Comparison of ENCODE assay signal across 13 cellular contexts in the genomic region with DNA sequence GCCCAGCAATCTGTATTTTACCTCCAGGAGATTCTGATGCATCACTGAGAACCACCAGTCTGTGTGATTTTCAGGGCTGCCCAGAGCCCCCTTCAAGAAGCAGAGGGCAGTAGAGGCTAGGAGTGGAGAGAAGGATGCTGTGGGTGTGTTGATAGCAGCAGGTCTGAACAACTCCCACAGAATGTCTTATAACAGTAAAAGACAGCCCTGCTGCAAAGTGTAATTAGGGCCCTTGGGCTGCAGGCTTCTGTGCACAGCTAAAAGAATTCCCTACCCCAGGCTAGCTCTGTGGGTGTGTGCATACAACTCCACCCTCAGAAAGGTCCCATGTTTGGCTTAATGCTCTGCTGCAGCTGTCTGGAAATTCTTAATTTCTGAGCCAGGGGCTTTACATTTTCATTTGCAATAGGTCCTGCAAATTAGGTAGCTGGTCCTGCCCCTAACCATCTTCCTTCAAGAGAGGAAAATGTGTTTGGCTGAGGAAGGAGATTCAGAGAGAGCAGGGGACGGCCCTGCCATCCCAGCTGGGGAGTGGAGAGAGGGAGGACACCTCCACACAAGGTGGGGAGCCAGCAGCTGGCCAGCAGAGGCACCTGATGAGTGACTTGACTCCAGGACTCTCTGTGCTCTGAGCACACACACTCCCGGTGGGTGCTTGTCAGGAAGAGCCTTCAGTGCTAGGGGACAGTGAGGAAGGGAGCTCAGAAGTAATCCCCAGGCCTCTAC. TPM values are rescaled to one million over a fixed set of nuclear protein-coding genes. Genes with fewer than 3 reads are reported as not detected.
DNase-seq lines count a peak whose midpoint lies in the region; ATAC-seq, FAIRE-seq and TF ChIP-seq lines count a peak whose summit lies in the region.
"Had no signal": no experiment of that assay in that cellular context is flagged by ENCODE, and none has a peak within 500 bp of the region (broad histone marks: within the 10 kb centered on the region; RNA-seq: fewer than 3 reads in every experiment).

No MANE protein-coding gene starts in this region.

- peak in 9 of 12 donors; percentile 18 to 45 (median 25) for TF ChIP-seq CTCF in heart left ventricle (IDR thresholded peaks at IDR 0.05)
- TF ChIP-seq CTCF in GM12878 (IDR thresholded peaks at IDR 0.05 in 2 of 3, conservative IDR thresholded peaks at IDR 0.05 in 1 of 3; ENCODE audit: control insufficient read depth in 2 of 3, extremely low read depth in 1 of 3, insufficient read depth in 1 of 3, low read depth in 3 of 3, low read length in 3 of 3): no peak
- TF ChIP-seq CTCF in keratinocyte (optimal IDR thresholded peaks at IDR 0.05 in 1 of 3, IDR thresholded peaks at IDR 0.05 in 1 of 3, conservative IDR thresholded peaks at IDR 0.05 in 1 of 3; ENCODE audit: extremely low read depth in 1 of 3, insufficient read depth in 2 of 3, low read length in 3 of 3): peak in 2 of 3 experiments; percentile 35 to 56
- TF ChIP-seq CTCF in testis (IDR thresholded peaks at IDR 0.05): no peak
- no peak for TF ChIP-seq CTCF in foreskin fibroblast (IDR thresholded peaks at IDR 0.05; ENCODE audit: low read depth, low read length)
- TF ChIP-seq CTCF in natural killer cell (IDR thresholded peaks at IDR 0.05): no peak

- WGBS in heart left ventricle, 4 donors: 75 to 100% (median 79%) methylated on average over 1 to 2 of the region's 2 CpGs
- 91% methylated on average over 2 of the region's 2 CpGs for WGBS in right cardiac atrium
- 0% methylated on average over 2 of the region's 2 CpGs for WGBS in GM12878 (ENCODE audit: insufficient coverage, insufficient replicate concordance, low lambda C conversion rate, missing lambda C conversion rate)
- WGBS in trophoblast cell (ENCODE audit: extremely low coverage, insufficient coverage, insufficient read length): no CpG with 5 or more reads among the region's 2 CpGs
- 85 to 86% methylated on average over 2 of the region's 2 CpGs for WGBS in testis, 2 donors

- H3K27ac ChIP-seq in heart left ventricle (no peak overlapping the region), right cardiac atrium (ENCODE audit: low read length) (no peak overlapping the region), GM12878 (ENCODE audit: control insufficient read depth, insufficient read depth) (no peak overlapping the region), keratinocyte (ENCODE audit: control insufficient read depth, insufficient read depth, low read length) (no peak overlapping the region), trophoblast cell (ENCODE audit: low read depth, low read length) (no peak overlapping the region), testis (no peak overlapping the region)

- H3K9me3 ChIP-seq in heart left ventricle (no peaks in the 10 kb centered on the region), right cardiac atrium (ENCODE audit: control insufficient read depth, low read length) (no peaks in the 10 kb centered on the region), GM12878 (replicated peaks; ENCODE audit: control insufficient read depth, insufficient read depth, low read length) (no peaks in the 10 kb centered on the region), keratinocyte (ENCODE audit: control insufficient read depth, low read depth, low read length) (no peaks in the 10 kb centered on the region), trophoblast cell (ENCODE audit: insufficient read depth, low read depth, low read length) (no peaks in the 10 kb centered on the region), testis (no peaks in the 10 kb centered on the region)

- intact Hi-C loops in heart left ventricle (cut with DNase I): loop anchor here in 9 of 10 donors (5.0 to 10.0 kb wide), 9 partner anchors 93 to 546 kb away; a partner anchor contains a TSS
- intact Hi-C loops in right cardiac atrium (cut with DNase I): loop anchor here in 2 of 4 donors (10.0 kb wide), 2 partner anchors 96 to 276 kb away; no protein-coding TSS in a partner anchor
- intact Hi-C loops in GM12878 (cut with micrococcal nuclease; ENCODE audit: unreplicated experiment): no loop called here
- intact Hi-C loops in testis (cut with DNase I; ENCODE audit: low total_unique reads): no loop called here
- intact Hi-C loops in natural killer cell (cut with micrococcal nuclease): no loop called here

- 0 out of 2 replicates have a peak, but pooled peaks have one; percentile 10 for TF ChIP-seq RAD21 in GM12878 (IDR thresholded peaks at IDR 0.05; ENCODE audit: insufficient read depth, low read depth, low read length)

- H3K27ac Mint-ChIP-seq in natural killer cell: no peak overlapping the region
- H3K27ac Mint-ChIP-seq: activated CD4-positive, alpha-beta memory T cell treated with anti-CD3 and anti-CD28 coated beads, Interleukin-2, amount 10 ng/mL, durations not matched to agents 7 days and 5 days; activated naive CD8-positive, alpha-beta T cell treated with anti-CD3 and anti-CD28 coated beads, Interleukin-2, amount 10 ng/mL, durations not matched to agents 7 days and 5 days; nephron; stimulated activated naive B cell treated with anti-CD40 and anti-IgM and Interleukin-4, amounts not matched to agents 10 μg/mL and 1 μg/mL and 100 μg/mL, for 72 hours had no signal

- no peak overlapping the region for H3K14ac ChIP-seq in trophoblast cell (ENCODE audit: low read length)

- no TSS peak for BruUV-seq in GM12878 (replicated peaks; lab: Mats Ljungman, UMichigan)

- no peak for TF ChIP-seq POLR2A in heart left ventricle (IDR thresholded peaks at IDR 0.05)
- TF ChIP-seq POLR2A in GM12878 (IDR thresholded peaks at IDR 0.05; ENCODE audit: low read depth, low read length): no peak
- TF ChIP-seq POLR2A in testis (IDR thresholded peaks at IDR 0.05): no peak

- H3K23ac ChIP-seq in trophoblast cell (ENCODE audit: low read length): no peak overlapping the region

- dilution Hi-C loops in keratinocyte (cut with MboI; ENCODE audit: extremely low pct_ligation_motif_present, low sequenced_read_pairs): no loop called here

- no peak overlapping the region for H2BK120ac ChIP-seq in trophoblast cell (ENCODE audit: insufficient read depth, low read length, poor library complexity)

- H2AFZ ChIP-seq in GM12878 (ENCODE audit: control insufficient read depth, low read depth, low read length) (no peak overlapping the region), keratinocyte (ENCODE audit: control insufficient read depth, low read length) (no peak overlapping the region), trophoblast cell (ENCODE audit: insufficient read depth, low read length, poor library complexity) (no peak overlapping the region)

- no peak for TF ChIP-seq EP300 in GM12878 (IDR thresholded peaks at IDR 0.05; ENCODE audit: borderline replicate concordance in 1 of 2, control insufficient read depth in 1 of 2, low read depth in 2 of 2, low read length in 2 of 2)

- H4K20me1 ChIP-seq in GM12878 (ENCODE audit: control insufficient read depth, insufficient read depth) (no peaks in the 10 kb centered on the region), keratinocyte (ENCODE audit: control insufficient read depth, extremely low read depth, insufficient read depth, low read length) (peaks cover 6% of the 10 kb centered on the region)

- ATAC-seq in heart left ventricle (peak in 2 of 4 donors; percentile 15 to 32), right cardiac atrium (no peak), GM12878 (no peak), natural killer cell (no peak)
- ATAC-seq: stimulated activated naive B cell treated with anti-CD40 and anti-IgM and Interleukin-4, amounts not matched to agents 10 μg/mL and 1 μg/mL and 100 μg/mL, for 72 hours had no signal

- RAD21 ChIA-PET in GM12878 (lab: Charles Lee; ENCODE audit: unreplicated experiment): no interaction called here

- no peak overlapping the region for H4K8ac ChIP-seq in trophoblast cell (ENCODE audit: low read depth, low read length)

- FAIRE-seq in GM12878 (lab: Jason Lieb, UNC): no peak
- peak; percentile 83 for FAIRE-seq in keratinocyte (lab: Jason Lieb, UNC)

- no peaks in the 10 kb centered on the region for H3K79me1 ChIP-seq in trophoblast cell (ENCODE audit: low read length)

- DNase-seq in heart left ventricle: peak in 1 of 5 donors; percentile 7
- no peak for DNase-seq in right cardiac atrium
- DNase-seq in GM12878 (ENCODE audit: low read depth, low spot score): no peak
- no peak for DNase-seq in keratinocyte (ENCODE audit: low read depth, low spot score)
- no peak for DNase-seq in trophoblast cell
- DNase-seq in testis: no peak
- no peak for DNase-seq in foreskin fibroblast
- no peak for DNase-seq in natural killer cell
- DNase-seq: activated CD4-positive, alpha-beta memory T cell treated with anti-CD3 and anti-CD28 coated beads, Interleukin-2, amount 10 ng/mL, durations not matched to agents 7 days and 5 days; activated naive CD8-positive, alpha-beta T cell treated with anti-CD3 and anti-CD28 coated beads, Interleukin-2, amount 10 ng/mL, durations not matched to agents 7 days and 5 days; NCI-H526 treated with DMSO at 0.1 percent for 48 hours; stimulated activated naive B cell treated with anti-CD40 and anti-IgM and Interleukin-4, amounts not matched to agents 10 μg/mL and 1 μg/mL and 100 μg/mL, for 72 hours had no signal

- no peak overlapping the region for H3K4me3 ChIP-seq in heart left ventricle
- no peak overlapping the region for H3K4me3 ChIP-seq in right cardiac atrium (ENCODE audit: low read length)
- H3K4me3 ChIP-seq in GM12878: no peak overlapping the region
- H3K4me3 ChIP-seq in keratinocyte (ENCODE audit: control insufficient read depth in 2 of 3, extremely low read depth in 1 of 3, insufficient read depth in 2 of 3, low read depth in 1 of 3, low read length in 3 of 3): no peak overlapping the region
- no peak overlapping the region for H3K4me3 ChIP-seq in trophoblast cell (ENCODE audit: low read depth, low read length)
- no peak overlapping the region for H3K4me3 ChIP-seq in testis
- H3K4me3 ChIP-seq in foreskin fibroblast (ENCODE audit: low read depth in 1 of 2, low read length in 2 of 2): no peak overlapping the region

- H4K91ac ChIP-seq in trophoblast cell (ENCODE audit: low read depth, low read length): no peak overlapping the region

- no peaks in the 10 kb centered on the region for H3K36me3 Mint-ChIP-seq in natural killer cell
- H3K36me3 Mint-ChIP-seq: activated naive CD8-positive, alpha-beta T cell treated with anti-CD3 and anti-CD28 coated beads, Interleukin-2, amount 10 ng/mL, durations not matched to agents 7 days and 5 days; stimulated activated naive B cell treated with anti-CD40 and anti-IgM and Interleukin-4, amounts not matched to agents 10 μg/mL and 1 μg/mL and 100 μg/mL, for 72 hours had no signal

- H4K12ac ChIP-seq in trophoblast cell (ENCODE audit: low read depth, low read length): no peak overlapping the region

- H2BK5ac ChIP-seq in trophoblast cell (ENCODE audit: low read depth, low read length, poor library complexity): no peak overlapping the region

- no peak overlapping the region for H3K9ac ChIP-seq in GM12878 (ENCODE audit: control insufficient read depth, insufficient read depth, low read length)
- no peak overlapping the region for H3K9ac ChIP-seq in keratinocyte (ENCODE audit: control insufficient read depth, extremely low read depth, insufficient read depth, low read length)
- H3K9ac ChIP-seq in trophoblast cell (ENCODE audit: low read length): no peak overlapping the region

- H2BK12ac ChIP-seq in trophoblast cell (ENCODE audit: low read length): no peak overlapping the region

- in situ Hi-C loops in GM12878 (cut with MboI): loop anchor here (10.0 kb wide), 2 partner anchors 276 to 1204 kb away; no protein-coding TSS in a partner anchor

- H3K27me3 Mint-ChIP-seq in natural killer cell (ENCODE audit: low read depth in 2 of 2): peaks cover 6 to 9% of the 10 kb centered on the region in 2 donors
- H3K27me3 Mint-ChIP-seq: activated CD4-positive, alpha-beta memory T cell treated with anti-CD3 and anti-CD28 coated beads, Interleukin-2, amount 10 ng/mL, durations not matched to agents 7 days and 5 days had no signal

- SMC1A ChIA-PET in GM12878 (lab: Charles Lee; ENCODE audit: uncharacterized antibody, unreplicated experiment): no interaction called here

- H3K36me3 ChIP-seq in heart left ventricle (no peaks in the 10 kb centered on the region), GM12878 (ENCODE audit: control insufficient read depth in 2 of 2, insufficient read depth in 2 of 2, low read length in 1 of 2) (no peaks in the 10 kb centered on the region), keratinocyte (ENCODE audit: control insufficient read depth in 2 of 2, extremely low read depth in 1 of 2, insufficient read depth in 2 of 2, low read length in 2 of 2) (no peaks in the 10 kb centered on the region), trophoblast cell (ENCODE audit: control insufficient read depth in 1 of 2, insufficient read depth in 2 of 2, low read length in 2 of 2) (peaks cover 90 to 91% of the 10 kb centered on the region in 2 experiments), testis (ENCODE audit: low read depth, missing control alignments) (no peaks in the 10 kb centered on the region)

- POLR2A ChIA-PET in GM12878 (lab: Charles Lee): no interaction called here

- H3K18ac ChIP-seq in trophoblast cell (ENCODE audit: low read length): no peak overlapping the region

- H3K4me2 ChIP-seq in GM12878 (ENCODE audit: control insufficient read depth, insufficient read depth) (no peak overlapping the region), keratinocyte (ENCODE audit: control insufficient read depth, extremely low read depth, insufficient read depth, low read depth, low read length) (no peak overlapping the region), trophoblast cell (ENCODE audit: low read length) (no peak overlapping the region)

- no peak overlapping the region for H2AK5ac ChIP-seq in trophoblast cell (ENCODE audit: low read length)

- CTCF ChIA-PET in GM12878 (lab: Yijun Ruan, JAX): no interaction called here

- H3K4me1 ChIP-seq in heart left ventricle (peaks cover 0 to 20% (median 6%) of the 10 kb centered on the region in 12 donors), right cardiac atrium (ENCODE audit: control insufficient read depth, insufficient read depth, low read length) (peaks cover 6% of the 10 kb centered on the region), GM12878 (ENCODE audit: control insufficient read depth, insufficient read depth, low read length) (no peaks in the 10 kb centered on the region), keratinocyte (ENCODE audit: control insufficient read depth, extremely low read depth, insufficient read depth, low read length) (peaks cover 12% of the 10 kb centered on the region), trophoblast cell (ENCODE audit: control insufficient read depth in 1 of 2, insufficient read depth in 2 of 2, low read length in 2 of 2) (peaks cover 3 to 6% of the 10 kb centered on the region in 2 experiments), testis (peaks cover 4% of the 10 kb centered on the region)

- H3K27me3 ChIP-seq in heart left ventricle (no peaks in the 10 kb centered on the region), right cardiac atrium (ENCODE audit: control insufficient read depth, insufficient read depth) (no peaks in the 10 kb centered on the region), GM12878 (replicated peaks in 1 of 2; ENCODE audit: control insufficient read depth in 2 of 2, insufficient read depth in 2 of 2, low read length in 1 of 2) (no peaks in the 10 kb centered on the region; a peak in 1 of 4 replicates), keratinocyte (ENCODE audit: control insufficient read depth, extremely low read depth, insufficient read depth, low read length) (peaks cover 91% of the 10 kb centered on the region), trophoblast cell (ENCODE audit: insufficient read depth, low read length) (no peaks in the 10 kb centered on the region), testis (no peaks in the 10 kb centered on the region)

- H3K4me3 Mint-ChIP-seq in natural killer cell: no peak overlapping the region
- H3K4me3 Mint-ChIP-seq: activated CD4-positive, alpha-beta memory T cell treated with anti-CD3 and anti-CD28 coated beads, Interleukin-2, amount 10 ng/mL, durations not matched to agents 7 days and 5 days; activated naive CD8-positive, alpha-beta T cell treated with anti-CD3 and anti-CD28 coated beads, Interleukin-2, amount 10 ng/mL, durations not matched to agents 7 days and 5 days; nephron; stimulated activated naive B cell treated with anti-CD40 and anti-IgM and Interleukin-4, amounts not matched to agents 10 μg/mL and 1 μg/mL and 100 μg/mL, for 72 hours had no signal

- H3K4me1 Mint-ChIP-seq in natural killer cell: peaks cover 7% of the 10 kb centered on the region in 2 donors

- no peak overlapping the region for H3K4ac ChIP-seq in trophoblast cell (ENCODE audit: low read depth, low read length)

- H3K9me3 Mint-ChIP-seq in natural killer cell: no peaks in the 10 kb centered on the region
- H3K9me3 Mint-ChIP-seq: activated CD4-positive, alpha-beta memory T cell treated with anti-CD3 and anti-CD28 coated beads, Interleukin-2, amount 10 ng/mL, durations not matched to agents 7 days and 5 days; activated naive CD8-positive, alpha-beta T cell treated with anti-CD3 and anti-CD28 coated beads, Interleukin-2, amount 10 ng/mL, durations not matched to agents 7 days and 5 days; nephron; stimulated activated naive B cell treated with anti-CD40 and anti-IgM and Interleukin-4, amounts not matched to agents 10 μg/mL and 1 μg/mL and 100 μg/mL, for 72 hours had no signal

- no peaks in the 10 kb centered on the region for H3K9me1 ChIP-seq in keratinocyte (ENCODE audit: control insufficient read depth, extremely low read depth, insufficient read depth, low read length)

- H3K79me2 ChIP-seq in GM12878 (ENCODE audit: control insufficient read depth, insufficient read depth, low read length): no peaks in the 10 kb centered on the region
- no peaks in the 10 kb centered on the region for H3K79me2 ChIP-seq in keratinocyte (ENCODE audit: control insufficient read depth, insufficient read depth, low read length)
- H3K79me2 ChIP-seq in trophoblast cell (ENCODE audit: control insufficient read depth, insufficient read depth, low read length, poor library complexity): no peaks in the 10 kb centered on the region

RNA-seq across cellular contexts. Expression of a gene that starts 43.3 kb away (rescaled TPM):
- total RNA-seq in heart left ventricle (10 to 100 TPM; 12.4 to 57.2 (median 44.6) TPM), right cardiac atrium (10 to 100 TPM; 27.2 to 48.1 (median 36.1) TPM), GM12878 (2014; rRNA removed) (not detected in 2 replicates), GM12878 (2014; rRNA removed; fragmentation: Illumina TruSeq; extraction: Trizol) (not detected in 2 replicates), GM12878 (2021) (0.13 TPM in 1 of 2 replicates, not detected in the other), testis (1 to 10 TPM; 5.1 to 7.0 TPM), natural killer cell (1 to 10 TPM; 1.4 to 2.7 (median 1.6) TPM)
- polyA plus RNA-seq in heart left ventricle (10 to 100 TPM; 15.4 to 23.5 TPM), right cardiac atrium (23.6 TPM), GM12878 (2011; rRNA removed) (not detected in 2 replicates), GM12878 (2014; fragmentation: Illumina TruSeq; extraction: Trizol) (0.01 TPM in 1 of 2 replicates, not detected in the other), GM12878 (2014; fragmentation: Nextera tagmentation; extraction: Ambion mirVana) (under 1 TPM in 1 of 2 experiments, not detected in 1; 0.02 TPM), GM12878 (2014; rRNA removed) (0.04 TPM in 1 of 2 replicates, not detected in the other), GM12878 (2016; fragmentation: Nextera tagmentation; extraction: Ambion mirVana) (under 1 TPM; 0.09 to 0.16 TPM), keratinocyte (2.2 to 5.5 TPM (median 2.9 TPM) in 3 replicates), testis (ENCODE audit: insufficient read depth, low read depth, low replicate concordance) (8.6 TPM)
- total RNA-seq in GM12878 (2013; cell fraction: nucleolus; rRNA removed): not detected in 2 replicates
- 0.47 TPM for polyA plus RNA-seq in GM12878 (2011; ENCODE audit: low read depth)
- not detected in 2 replicates for polyA plus RNA-seq in GM12878 (2011; cell fraction: cytosol; rRNA removed)
- 0.03 TPM in 1 of 2 replicates, not detected in the other for polyA plus RNA-seq in GM12878 (2011; cell fraction: nucleus; rRNA removed)
- polyA plus RNA-seq in GM12878 (2012): 0.57 and 1.5 TPM in 2 replicates
- polyA minus RNA-seq in GM12878 (2011; rRNA and poly(A)+ RNA removed): not detected in 2 replicates
- not detected in 2 replicates for polyA minus RNA-seq in GM12878 (2011; cell fraction: cytosol; rRNA and poly(A)+ RNA removed)
- polyA minus RNA-seq in GM12878 (2011; cell fraction: nucleus; rRNA and poly(A)+ RNA removed): not detected in 2 replicates
- 2.1 TPM for polyA plus RNA-seq in keratinocyte (2011; ENCODE audit: low read depth)
- 5.9 and 6.5 TPM in 2 replicates for polyA plus RNA-seq in keratinocyte (2011; cell fraction: cytosol; rRNA removed)
- polyA plus RNA-seq in keratinocyte (2011; cell fraction: nucleus; rRNA removed): 6.3 and 7.9 TPM in 2 replicates
- 1.6 and 4.3 TPM in 2 replicates for polyA plus RNA-seq in keratinocyte (2012; ENCODE audit: low replicate concordance)
- polyA minus RNA-seq in keratinocyte: 2.0 to 9.2 TPM (median 6.3 TPM) in 3 replicates
- 2.7 TPM for polyA minus RNA-seq in keratinocyte (2011; cell fraction: cytosol; rRNA and poly(A)+ RNA removed)
- polyA minus RNA-seq in keratinocyte (2011; cell fraction: nucleus; rRNA and poly(A)+ RNA removed): 3.4 and 4.8 TPM in 2 replicates
- polyA plus RNA-seq in trophoblast cell (2013): 2.1 and 2.2 TPM in 2 replicates

Comparison
In these comparisons a context has a peak if more than half of its experiments do, and no peak if none do; other contexts are left out.
1. CTCF ChIP-seq: peak in heart left ventricle (9 of 12) and keratinocyte (2 of 3); none in GM12878 (0 of 3), testis (0 of 3), foreskin fibroblast (single experiment) and natural killer cell (single experiment).
2. intact Hi-C loops: an anchor here in heart left ventricle (5.0 to 10.0 kb wide); none called in GM12878, testis and natural killer cell.